ENCODE assay signal across 9 cellular contexts in the genomic region with DNA sequence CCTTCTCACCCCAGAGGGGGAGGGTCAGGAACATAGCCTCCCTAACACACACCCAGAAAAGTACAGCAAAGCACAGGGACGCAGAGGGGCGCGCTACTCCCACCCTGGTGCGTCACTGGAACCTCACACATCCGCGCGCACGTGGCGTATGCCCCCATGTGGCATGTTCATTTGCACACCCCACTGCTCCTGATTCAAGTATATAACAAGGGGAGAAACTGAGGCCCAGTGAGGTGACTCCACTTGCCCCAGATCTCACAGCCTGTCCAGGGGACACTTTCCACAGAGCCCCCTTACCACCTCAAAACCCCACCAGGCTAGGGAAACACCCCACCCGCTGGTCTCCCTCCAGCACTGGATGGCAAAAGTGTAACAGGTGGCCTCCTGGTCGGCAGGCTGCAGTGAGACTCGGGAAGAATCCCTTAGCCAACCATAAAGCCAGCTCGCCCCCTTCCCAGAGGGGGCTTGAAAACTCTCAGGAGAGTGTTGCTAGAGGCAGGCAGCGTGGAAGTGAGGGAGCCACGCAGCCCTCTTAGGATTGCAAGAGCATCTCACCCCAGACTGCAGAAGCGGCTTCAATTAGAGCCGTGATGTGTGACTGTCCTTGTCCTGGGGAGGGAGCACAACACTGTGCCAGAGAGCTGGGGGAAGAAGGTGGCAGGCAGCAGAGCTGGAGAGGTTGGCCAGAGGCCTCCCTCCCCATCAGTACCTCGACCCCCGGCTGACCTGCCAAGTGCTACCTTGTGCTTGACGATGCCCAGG. TPM values are rescaled to one million over a fixed set of nuclear protein-coding genes. Genes with fewer than 3 reads are reported as not detected.
DNase-seq lines count a peak whose midpoint lies in the region; ATAC-seq and TF ChIP-seq lines count a peak whose summit lies in the region.
"Had no signal": no experiment of that assay in that cellular context is flagged by ENCODE, and none has a peak within 500 bp of the region (broad histone marks: within the 10 kb centered on the region; RNA-seq: fewer than 3 reads in every experiment).

A gene (minus strand): TSS at position 67 of the 762 bp plus-strand sequence. CDS start 12,591 bp downstream, outside the sequence.

- H3K4me3 ChIP-seq in astrocyte of the cerebellum (ENCODE audit: low read depth, low read length), result peak within 1 kb of the TSS; percentile 30
- peak within 1 kb of the TSS in 3 of 4 donors; percentile 16 to 51 (median 25) for H3K4me3 ChIP-seq in transverse colon

- H3K9me3 Mint-ChIP-seq in activated naive CD4-positive, alpha-beta T cell treated with anti-CD3 and anti-CD28 coated beads for 36 hours, result no peaks in the 10 kb centered on the region
- H3K9me3 Mint-ChIP-seq in activated naive CD4-positive, alpha-beta T cell treated with anti-CD3 and anti-CD28 coated beads, Interleukin-2, amount 50 U/mL, for 72 hours, result no peaks in the 10 kb centered on the region

- CTCF ChIA-PET in activated naive CD4-positive, alpha-beta T cell treated with anti-CD3 and anti-CD28 coated beads for 36 hours (lab: Charles Lee), result interaction anchor here (0.5 to 1.5 kb wide), 5 partner anchors 9 to 375 kb away, joined by 3 to 8 read pairs (median 4); no protein-coding TSS in a partner anchor
- CTCF ChIA-PET in RWPE1 (lab: Yijun Ruan, JAX), result interaction anchor here (0.6 to 1.6 kb wide), 5 partner anchors 9 to 782 kb away, joined by 3 to 5 read pairs (median 4); no protein-coding TSS in a partner anchor

- H3K4me1 Mint-ChIP-seq in activated naive CD4-positive, alpha-beta T cell treated with anti-CD3 and anti-CD28 coated beads for 36 hours (ENCODE audit: low read depth), result peaks cover 18% of the 10 kb centered on the region

- no peak for TF ChIP-seq EP300 in transverse colon (IDR thresholded peaks at IDR 0.05; ENCODE audit: low read depth)

- TF ChIP-seq POLR2A in transverse colon (IDR thresholded peaks at IDR 0.05), result no peak

- H3K9me3 ChIP-seq in transverse colon, result no peaks in the 10 kb centered on the region

- H3K27me3 Mint-ChIP-seq in activated naive CD4-positive, alpha-beta T cell treated with anti-CD3 and anti-CD28 coated beads for 36 hours (ENCODE audit: low read depth), result peaks cover 61% of the 10 kb centered on the region

- H3K36me3 ChIP-seq in transverse colon, result no peaks in the 10 kb centered on the region

- DNase-seq in activated naive CD4-positive, alpha-beta T cell treated with anti-CD3 and anti-CD28 coated beads for 36 hours, result no peak
- no peak for DNase-seq in activated naive CD4-positive, alpha-beta T cell treated with anti-CD3 and anti-CD28 coated beads, Interleukin-2, amount 50 U/mL, for 72 hours (ENCODE audit: low spot score in 2 of 2)
- no peak for DNase-seq in astrocyte of the cerebellum (ENCODE audit: low read depth)
- DNase-seq in left kidney (ENCODE audit: low read depth, low spot score), result peak; percentile 48
- no peak for DNase-seq in transverse colon
- DNase-seq in RWPE1 (ENCODE audit: low spot score), result no peak
- no peak for DNase-seq in glomerular visceral epithelial cell (ENCODE audit: extremely low spot score)

- in situ Hi-C loops in astrocyte of the cerebellum (cut with HindIII; ENCODE audit: low sequenced_read_pairs), result no loop called here
- in situ Hi-C loops in transverse colon (cut with MboI; ENCODE audit: low pct_ligation_motif_present in 1 of 4, low pct_unique_long_range_greater_than_20kb in 1 of 4, low sequenced_read_pairs in 3 of 4), result no loop called here

- no peak for ATAC-seq in activated naive CD4-positive, alpha-beta T cell treated with anti-CD3 and anti-CD28 coated beads, Interleukin-2, amount 50 U/mL, for 72 hours
- ATAC-seq in GM21515 (IDR thresholded peaks at IDR 0.05; ENCODE audit: unreplicated experiment), result no peak

- intact Hi-C loops in activated naive CD4-positive, alpha-beta T cell treated with anti-CD3 and anti-CD28 coated beads for 36 hours (cut with micrococcal nuclease), result no loop called here
- intact Hi-C loops in transverse colon (cut with DNase I; ENCODE audit: low total_unique reads), result no loop called here

- POLR2A ChIA-PET in RWPE1 (lab: Yijun Ruan, JAX; ENCODE audit: low non-redundant PET), result no interaction called here

- peaks cover 90% of the 10 kb centered on the region for H3K27me3 ChIP-seq in transverse colon

- H3K4me3 Mint-ChIP-seq in activated naive CD4-positive, alpha-beta T cell treated with anti-CD3 and anti-CD28 coated beads for 36 hours, result peak within 1 kb of the TSS; percentile 30

- no peaks in the 10 kb centered on the region for H3K36me3 Mint-ChIP-seq in activated naive CD4-positive, alpha-beta T cell treated with anti-CD3 and anti-CD28 coated beads for 36 hours (ENCODE audit: low read depth)
- no peaks in the 10 kb centered on the region for H3K36me3 Mint-ChIP-seq in activated naive CD4-positive, alpha-beta T cell treated with anti-CD3 and anti-CD28 coated beads, Interleukin-2, amount 50 U/mL, for 72 hours

- TF ChIP-seq CTCF in astrocyte of the cerebellum (IDR thresholded peaks at IDR 0.05; ENCODE audit: low read depth, low read length, missing control alignments) (no peak), transverse colon (IDR thresholded peaks at IDR 0.05) (no peak), RWPE1 (conservative IDR thresholded peaks at IDR 0.05; ENCODE audit: low read depth) (no peak)

- WGBS in transverse colon (ENCODE audit: low coverage in 1 of 2), 2 donors, result 66% methylated on average over 19 of the region's 20 CpGs; no CpG with 5 or more reads in 1 of the 2 donors

- H3K27ac ChIP-seq in transverse colon, result no peak within 1 kb of the TSS
- no peak within 1 kb of the TSS for H3K27ac ChIP-seq in RWPE1
- H3K27ac ChIP-seq: HL-60 had no signal

- H3K4me1 ChIP-seq in transverse colon, result peaks cover 14 to 35% (median 24%) of the 10 kb centered on the region in 4 donors

- H3K27ac Mint-ChIP-seq in activated naive CD4-positive, alpha-beta T cell treated with anti-CD3 and anti-CD28 coated beads for 36 hours, result no peak within 1 kb of the TSS
- no peak within 1 kb of the TSS for H3K27ac Mint-ChIP-seq in activated naive CD4-positive, alpha-beta T cell treated with anti-CD3 and anti-CD28 coated beads, Interleukin-2, amount 50 U/mL, for 72 hours

RNA-seq across cellular contexts. Expression of the gene that starts here (rescaled TPM):
- under 1 TPM in 1 of 2 experiments, not detected in 1; 0.27 TPM for total RNA-seq in activated naive CD4-positive, alpha-beta T cell treated with anti-CD3 and anti-CD28 coated beads for 36 hours
- total RNA-seq in activated naive CD4-positive, alpha-beta T cell treated with anti-CD3 and anti-CD28 coated beads, Interleukin-2, amount 50 U/mL, for 72 hours, result under 1 TPM; 0.12 to 0.36 TPM
- total RNA-seq in transverse colon, result not detected
